Comparison of ENCODE assay signal across 18 cellular contexts in genomic region chrX:20352504-20352903, GRCh38.
A peak's percentile ranks its signal among the peaks of the same experiment; 100 is the strongest.
DNase-seq lines count a peak whose midpoint lies in the region; ATAC-seq and TF ChIP-seq lines count a peak whose summit lies in the region.
"Had no signal": no experiment of that assay in that cellular context is flagged by ENCODE, and none has a peak within 500 bp of the region (broad histone marks: within the 10 kb centered on the region; RNA-seq: fewer than 3 reads in every experiment).

No MANE protein-coding gene starts in this region.

- no peak for TF ChIP-seq POLR2A in gastrocnemius medialis (IDR thresholded peaks at IDR 0.05)

- no peaks in the 10 kb centered on the region for H3K36me3 ChIP-seq in CD4-positive, alpha-beta memory T cell (ENCODE audit: insufficient read depth, low read length)
- H3K36me3 ChIP-seq in gastrocnemius medialis = no peaks in the 10 kb centered on the region
- H3K36me3 ChIP-seq: ascending aorta, left lung, Peyer's patch, right lobe of liver had no signal

- no peak overlapping the region for H3K4me3 ChIP-seq in CD4-positive, alpha-beta memory T cell (ENCODE audit: low read length in 2 of 2)
- H3K4me3 ChIP-seq in foreskin fibroblast (ENCODE audit: low read depth in 1 of 2, low read length in 2 of 2) = no peak overlapping the region
- H3K4me3 ChIP-seq in gastrocnemius medialis = no peak overlapping the region
- H3K4me3 ChIP-seq: ascending aorta, left lung, Peyer's patch, right lobe of liver had no signal

- H3K27me3 ChIP-seq in CD4-positive, alpha-beta memory T cell (ENCODE audit: insufficient read depth, low read length) = no peaks in the 10 kb centered on the region
- no peaks in the 10 kb centered on the region for H3K27me3 ChIP-seq in gastrocnemius medialis
- H3K27me3 ChIP-seq: ascending aorta, foreskin keratinocyte, Peyer's patch, right lobe of liver had no signal

- H3K36me3 Mint-ChIP-seq in CD4-positive, alpha-beta memory T cell = no peaks in the 10 kb centered on the region

- H3K27ac ChIP-seq in CD4-positive, alpha-beta memory T cell (ENCODE audit: low read depth, low read length) = no peak overlapping the region
- no peak overlapping the region for H3K27ac ChIP-seq in gastrocnemius medialis
- H3K27ac ChIP-seq: ascending aorta, foreskin keratinocyte, left lung, Peyer's patch, right lobe of liver had no signal

- no peak for DNase-seq in CD4-positive, alpha-beta memory T cell
- no peak for DNase-seq in stimulated activated CD4-positive, alpha-beta T cell treated with anti-CD3 and anti-CD28 coated beads, Interleukin-2, amount 100 ng/mL, for 48 hours
- DNase-seq in foreskin fibroblast = no peak
- DNase-seq in gastrocnemius medialis = no peak
- DNase-seq: activated gamma-delta T cell, foreskin keratinocyte, left lung, NCI-H1048, NCI-H2171, NCI-H82, Peyer's patch, right lobe of liver had no signal

- no peaks in the 10 kb centered on the region for H3K9me3 Mint-ChIP-seq in CD4-positive, alpha-beta memory T cell

- H3K27ac Mint-ChIP-seq in CD4-positive, alpha-beta memory T cell = no peak overlapping the region

- POLR2A ChIA-PET in CD4-positive, alpha-beta memory T cell (lab: Charles Lee; ENCODE audit: partially characterized antibody) = no interaction called here

- TF ChIP-seq CTCF in foreskin fibroblast (IDR thresholded peaks at IDR 0.05; ENCODE audit: low read depth, low read length) (no peak), gastrocnemius medialis (IDR thresholded peaks at IDR 0.05 in 4 of 5, conservative IDR thresholded peaks at IDR 0.05 in 1 of 5) (no peak)

- peaks cover 8 to 21% (median 12%) of the 10 kb centered on the region in 4 donors for H3K4me1 Mint-ChIP-seq in CD4-positive, alpha-beta memory T cell

- intact Hi-C loops in CD4-positive, alpha-beta memory T cell (cut with micrococcal nuclease) = no loop called here
- intact Hi-C loops in gastrocnemius medialis (cut with DNase I; ENCODE audit: low total_unique reads) = no loop called here

- in situ Hi-C loops in gastrocnemius medialis (cut with MboI; ENCODE audit: low sequenced_read_pairs in 4 of 4) = no loop called here

- H3K27me3 Mint-ChIP-seq in CD4-positive, alpha-beta memory T cell = peaks cover 2 to 4% of the 10 kb centered on the region in 2 donors

- peaks cover 17% of the 10 kb centered on the region for H3K4me1 ChIP-seq in CD4-positive, alpha-beta memory T cell (ENCODE audit: insufficient read depth, low read length)
- no peaks in the 10 kb centered on the region for H3K4me1 ChIP-seq in gastrocnemius medialis
- H3K4me1 ChIP-seq: ascending aorta, foreskin keratinocyte, left lung, Peyer's patch, right lobe of liver had no signal

- peak; percentile 34 for ATAC-seq in GM18520 (IDR thresholded peaks at IDR 0.05; ENCODE audit: unreplicated experiment)
- ATAC-seq in HG02759 (IDR thresholded peaks at IDR 0.05; ENCODE audit: unreplicated experiment) = peak; percentile 49
- ATAC-seq in HG03469 (IDR thresholded peaks at IDR 0.05; ENCODE audit: unreplicated experiment) = peak; percentile 24
- ATAC-seq in HG02623 (IDR thresholded peaks at IDR 0.05; ENCODE audit: unreplicated experiment) = no peak
- ATAC-seq in gastrocnemius medialis = no peak
- ATAC-seq: foreskin keratinocyte, left lung, right lobe of liver, SK-N-SH treated with all-trans-retinoic acid at 6 μM for 48 hours had no signal

- CTCF ChIA-PET in CD4-positive, alpha-beta memory T cell (lab: Charles Lee; ENCODE audit: partially characterized antibody) = no interaction called here

- H3K9me3 ChIP-seq in CD4-positive, alpha-beta memory T cell (ENCODE audit: control insufficient read depth in 1 of 2, low read length in 2 of 2) = no peaks in the 10 kb centered on the region
- no peaks in the 10 kb centered on the region for H3K9me3 ChIP-seq in gastrocnemius medialis
- H3K9me3 ChIP-seq: ascending aorta, left lung, Peyer's patch, right lobe of liver had no signal

- peak overlapping the region in 6 of 8 donors; percentile 22 to 53 (median 38) for H3K4me3 Mint-ChIP-seq in CD4-positive, alpha-beta memory T cell

Comparison
In these comparisons a context has a peak if more than half of its experiments do, and no peak if none do; other contexts are left out.
1. ATAC-seq: peak in GM18520 (single experiment), HG02759 (single experiment) and HG03469 (single experiment); none in HG02623 (single experiment) and gastrocnemius medialis (0 of 2).